Comparison of ENCODE assay signal across 1 cellular context in the genomic region with DNA sequence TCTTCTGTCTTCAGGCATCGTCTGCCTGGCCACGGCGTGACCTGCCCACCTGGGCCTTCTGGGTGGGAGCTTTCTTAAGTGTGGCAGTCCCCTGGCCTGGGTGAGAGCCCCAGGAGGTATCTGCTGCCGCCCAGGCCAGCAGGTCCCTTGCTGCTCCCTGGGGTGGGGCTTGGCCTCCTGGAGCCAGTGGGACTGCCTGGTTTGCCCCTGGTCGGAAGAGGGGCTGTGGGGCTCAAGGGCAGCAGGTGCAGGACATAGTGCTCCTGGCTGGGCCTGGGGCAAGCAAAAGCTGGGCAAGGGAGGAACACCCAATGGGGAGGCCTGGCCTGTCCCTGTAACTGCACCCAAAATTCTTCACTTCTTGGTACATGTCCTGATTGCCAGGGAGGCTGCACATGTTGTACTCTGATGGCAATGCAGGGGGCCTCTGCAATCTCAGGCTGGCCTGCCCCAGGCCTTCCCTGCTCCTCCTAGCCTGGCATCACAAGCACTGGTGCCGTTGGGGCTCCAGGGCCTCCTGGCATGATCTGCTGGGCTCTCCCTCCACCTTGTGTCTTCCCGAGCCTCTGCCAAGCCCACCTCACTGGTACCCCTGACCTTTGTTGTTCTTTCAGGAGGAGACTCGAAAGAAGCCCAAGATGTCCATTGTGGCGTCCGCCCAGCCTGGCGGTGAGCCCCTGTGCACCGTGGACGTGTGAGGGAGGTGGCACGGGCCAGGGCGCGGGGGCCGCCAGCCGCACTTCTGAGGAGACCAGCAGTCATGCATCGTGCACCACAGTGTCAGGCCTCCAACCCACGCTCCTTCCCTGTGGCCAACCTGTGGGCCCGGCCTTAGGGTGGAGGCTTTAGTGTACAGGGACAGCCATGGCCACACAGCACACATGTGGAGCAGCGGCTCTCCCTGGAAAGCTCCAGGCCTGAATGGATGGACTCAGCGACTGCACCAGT.
TF ChIP-seq lines count a peak whose summit lies in the region.

No MANE protein-coding gene starts in this region.

TF ChIP-seq in K562, 482 proteins besides CTCF, POLR2A, EP300 and RAD21 (continued from another document):
- TF ChIP-seq, protein P1, sequence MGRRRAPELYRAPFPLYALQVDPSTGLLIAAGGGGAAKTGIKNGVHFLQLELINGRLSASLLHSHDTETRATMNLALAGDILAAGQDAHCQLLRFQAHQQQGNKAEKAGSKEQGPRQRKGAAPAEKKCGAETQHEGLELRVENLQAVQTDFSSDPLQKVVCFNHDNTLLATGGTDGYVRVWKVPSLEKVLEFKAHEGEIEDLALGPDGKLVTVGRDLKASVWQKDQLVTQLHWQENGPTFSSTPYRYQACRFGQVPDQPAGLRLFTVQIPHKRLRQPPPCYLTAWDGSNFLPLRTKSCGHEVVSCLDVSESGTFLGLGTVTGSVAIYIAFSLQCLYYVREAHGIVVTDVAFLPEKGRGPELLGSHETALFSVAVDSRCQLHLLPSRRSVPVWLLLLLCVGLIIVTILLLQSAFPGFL (CRISPR knock-in tag; IDR thresholded peaks at IDR 0.05) = no peak
- TF ChIP-seq SIX5 (IDR thresholded peaks at IDR 0.05; ENCODE audit: borderline replicate concordance in 1 of 2, insufficient read depth in 1 of 2, low read depth in 1 of 2, low read length in 2 of 2) (0 out of 4 replicates have a peak, but pooled peaks of 1 of the 2 experiments have one; percentile 6), POLR2G (IDR thresholded peaks at IDR 0.05; ENCODE audit: low read depth, low read length) (peak; percentile 87), DDX20 (tag; IDR thresholded peaks at IDR 0.05; ENCODE audit: low read depth) (no peak), NCOA6 (IDR thresholded peaks at IDR 0.05) (no peak), HMGN3 (IDR thresholded peaks at IDR 0.05; ENCODE audit: borderline replicate concordance, extremely low read depth, insufficient read length, low read depth, low read length) (no peak), SAFB2 (IDR thresholded peaks at IDR 0.05; ENCODE audit: borderline replicate concordance, low read depth, low read length, severe bottlenecking) (no peak), GABPA (tag; conservative IDR thresholded peaks at IDR 0.05; ENCODE audit: low read depth) (no peak), NFYB (IDR thresholded peaks at IDR 0.05; ENCODE audit: extremely low read depth, insufficient read length) (no peak), JUNB (CRISPR knock-in tag; conservative IDR thresholded peaks at IDR 0.05) (no peak), ZNF143 (CRISPR knock-in tag; IDR thresholded peaks at IDR 0.05) (no peak), ZNF324 (CRISPR knock-in tag; IDR thresholded peaks at IDR 0.05) (peak; percentile 20; the same call in 1 of the 2 replicates), TAF15 (IDR thresholded peaks at IDR 0.05; ENCODE audit: low read depth, low read length) (peak; percentile 64; the same call in 1 of the 2 replicates), POLR3G (IDR thresholded peaks at IDR 0.05; ENCODE audit: extremely low read depth, insufficient read length, insufficient replicate concordance) (no peak), SRSF3 (IDR thresholded peaks at IDR 0.05; ENCODE audit: insufficient read depth, low read length) (no peak), SUPT5H (IDR thresholded peaks at IDR 0.05) (peak; percentile 61), MTA2 (IDR thresholded peaks at IDR 0.05; ENCODE audit: low read depth) (no peak), ZC3H4 (CRISPR knock-in tag; IDR thresholded peaks at IDR 0.05; ENCODE audit: borderline replicate concordance) (no peak), ESRRB (CRISPR knock-in tag; IDR thresholded peaks at IDR 0.05; ENCODE audit: borderline replicate concordance) (no peak), PHF20 (IDR thresholded peaks at IDR 0.05; ENCODE audit: partially characterized antibody) (no peak), CHCHD3 (CRISPR knock-in tag; IDR thresholded peaks at IDR 0.05) (peak; percentile 35; the same call in 1 of the 2 replicates), DACH1 (IDR thresholded peaks at IDR 0.05; ENCODE audit: partially characterized antibody) (no peak), CEBPG (CRISPR knock-in tag; IDR thresholded peaks at IDR 0.05) (no peak), CEBPG (tag; conservative IDR thresholded peaks at IDR 0.05 in 1 of 2, IDR thresholded peaks at IDR 0.05 in 1 of 2) (no peak), PHB (CRISPR knock-in tag; IDR thresholded peaks at IDR 0.05) (0 out of 2 replicates have a peak, but pooled peaks have one; percentile 27), SMARCB1 (IDR thresholded peaks at IDR 0.05; ENCODE audit: insufficient read length, low read depth) (no peak), STAT5B (CRISPR knock-in tag; IDR thresholded peaks at IDR 0.05) (no peak), TARDBP (IDR thresholded peaks at IDR 0.05) (no peak)
- TF ChIP-seq, protein P2, sequence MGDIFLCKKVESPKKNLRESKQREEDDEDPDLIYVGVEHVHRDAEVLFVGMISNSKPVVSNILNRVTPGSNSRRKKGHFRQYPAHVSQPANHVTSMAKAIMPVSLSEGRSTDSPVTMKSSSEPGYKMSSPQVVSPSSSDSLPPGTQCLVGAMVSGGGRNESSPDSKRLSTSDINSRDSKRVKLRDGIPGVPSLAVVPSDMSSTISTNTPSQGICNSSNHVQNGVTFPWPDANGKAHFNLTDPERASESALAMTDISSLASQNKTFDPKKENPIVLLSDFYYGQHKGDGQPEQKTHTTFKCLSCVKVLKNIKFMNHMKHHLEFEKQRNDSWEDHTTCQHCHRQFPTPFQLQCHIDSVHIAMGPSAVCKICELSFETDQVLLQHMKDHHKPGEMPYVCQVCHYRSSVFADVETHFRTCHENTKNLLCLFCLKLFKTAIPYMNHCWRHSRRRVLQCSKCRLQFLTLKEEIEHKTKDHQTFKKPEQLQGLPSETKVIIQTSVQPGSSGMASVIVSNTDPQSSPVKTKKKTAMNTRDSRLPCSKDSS (IDR thresholded peaks at IDR 0.05; ENCODE audit: low read depth, partially characterized antibody) = no peak
- TF ChIP-seq, protein P3, sequence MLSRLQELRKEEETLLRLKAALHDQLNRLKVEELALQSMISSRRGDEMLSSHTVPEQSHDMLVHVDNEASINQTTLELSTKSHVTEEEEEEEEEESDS (CRISPR knock-in tag; IDR thresholded peaks at IDR 0.05) = no peak
- TF ChIP-seq, protein P4, sequence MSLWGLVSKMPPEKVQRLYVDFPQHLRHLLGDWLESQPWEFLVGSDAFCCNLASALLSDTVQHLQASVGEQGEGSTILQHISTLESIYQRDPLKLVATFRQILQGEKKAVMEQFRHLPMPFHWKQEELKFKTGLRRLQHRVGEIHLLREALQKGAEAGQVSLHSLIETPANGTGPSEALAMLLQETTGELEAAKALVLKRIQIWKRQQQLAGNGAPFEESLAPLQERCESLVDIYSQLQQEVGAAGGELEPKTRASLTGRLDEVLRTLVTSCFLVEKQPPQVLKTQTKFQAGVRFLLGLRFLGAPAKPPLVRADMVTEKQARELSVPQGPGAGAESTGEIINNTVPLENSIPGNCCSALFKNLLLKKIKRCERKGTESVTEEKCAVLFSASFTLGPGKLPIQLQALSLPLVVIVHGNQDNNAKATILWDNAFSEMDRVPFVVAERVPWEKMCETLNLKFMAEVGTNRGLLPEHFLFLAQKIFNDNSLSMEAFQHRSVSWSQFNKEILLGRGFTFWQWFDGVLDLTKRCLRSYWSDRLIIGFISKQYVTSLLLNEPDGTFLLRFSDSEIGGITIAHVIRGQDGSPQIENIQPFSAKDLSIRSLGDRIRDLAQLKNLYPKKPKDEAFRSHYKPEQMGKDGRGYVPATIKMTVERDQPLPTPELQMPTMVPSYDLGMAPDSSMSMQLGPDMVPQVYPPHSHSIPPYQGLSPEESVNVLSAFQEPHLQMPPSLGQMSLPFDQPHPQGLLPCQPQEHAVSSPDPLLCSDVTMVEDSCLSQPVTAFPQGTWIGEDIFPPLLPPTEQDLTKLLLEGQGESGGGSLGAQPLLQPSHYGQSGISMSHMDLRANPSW (CRISPR knock-in tag; IDR thresholded peaks at IDR 0.05) = peak; percentile 61; the same call in 1 of the 2 replicates
- TF ChIP-seq, protein P5, sequence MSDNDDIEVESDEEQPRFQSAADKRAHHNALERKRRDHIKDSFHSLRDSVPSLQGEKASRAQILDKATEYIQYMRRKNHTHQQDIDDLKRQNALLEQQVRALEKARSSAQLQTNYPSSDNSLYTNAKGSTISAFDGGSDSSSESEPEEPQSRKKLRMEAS (CRISPR knock-in tag; IDR thresholded peaks at IDR 0.05) = no peak
- TF ChIP-seq, protein P6, sequence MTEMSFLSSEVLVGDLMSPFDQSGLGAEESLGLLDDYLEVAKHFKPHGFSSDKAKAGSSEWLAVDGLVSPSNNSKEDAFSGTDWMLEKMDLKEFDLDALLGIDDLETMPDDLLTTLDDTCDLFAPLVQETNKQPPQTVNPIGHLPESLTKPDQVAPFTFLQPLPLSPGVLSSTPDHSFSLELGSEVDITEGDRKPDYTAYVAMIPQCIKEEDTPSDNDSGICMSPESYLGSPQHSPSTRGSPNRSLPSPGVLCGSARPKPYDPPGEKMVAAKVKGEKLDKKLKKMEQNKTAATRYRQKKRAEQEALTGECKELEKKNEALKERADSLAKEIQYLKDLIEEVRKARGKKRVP (CRISPR knock-in tag; IDR thresholded peaks at IDR 0.05) = peak; percentile 58; the same call in 1 of the 2 replicates
- TF ChIP-seq, protein P7, sequence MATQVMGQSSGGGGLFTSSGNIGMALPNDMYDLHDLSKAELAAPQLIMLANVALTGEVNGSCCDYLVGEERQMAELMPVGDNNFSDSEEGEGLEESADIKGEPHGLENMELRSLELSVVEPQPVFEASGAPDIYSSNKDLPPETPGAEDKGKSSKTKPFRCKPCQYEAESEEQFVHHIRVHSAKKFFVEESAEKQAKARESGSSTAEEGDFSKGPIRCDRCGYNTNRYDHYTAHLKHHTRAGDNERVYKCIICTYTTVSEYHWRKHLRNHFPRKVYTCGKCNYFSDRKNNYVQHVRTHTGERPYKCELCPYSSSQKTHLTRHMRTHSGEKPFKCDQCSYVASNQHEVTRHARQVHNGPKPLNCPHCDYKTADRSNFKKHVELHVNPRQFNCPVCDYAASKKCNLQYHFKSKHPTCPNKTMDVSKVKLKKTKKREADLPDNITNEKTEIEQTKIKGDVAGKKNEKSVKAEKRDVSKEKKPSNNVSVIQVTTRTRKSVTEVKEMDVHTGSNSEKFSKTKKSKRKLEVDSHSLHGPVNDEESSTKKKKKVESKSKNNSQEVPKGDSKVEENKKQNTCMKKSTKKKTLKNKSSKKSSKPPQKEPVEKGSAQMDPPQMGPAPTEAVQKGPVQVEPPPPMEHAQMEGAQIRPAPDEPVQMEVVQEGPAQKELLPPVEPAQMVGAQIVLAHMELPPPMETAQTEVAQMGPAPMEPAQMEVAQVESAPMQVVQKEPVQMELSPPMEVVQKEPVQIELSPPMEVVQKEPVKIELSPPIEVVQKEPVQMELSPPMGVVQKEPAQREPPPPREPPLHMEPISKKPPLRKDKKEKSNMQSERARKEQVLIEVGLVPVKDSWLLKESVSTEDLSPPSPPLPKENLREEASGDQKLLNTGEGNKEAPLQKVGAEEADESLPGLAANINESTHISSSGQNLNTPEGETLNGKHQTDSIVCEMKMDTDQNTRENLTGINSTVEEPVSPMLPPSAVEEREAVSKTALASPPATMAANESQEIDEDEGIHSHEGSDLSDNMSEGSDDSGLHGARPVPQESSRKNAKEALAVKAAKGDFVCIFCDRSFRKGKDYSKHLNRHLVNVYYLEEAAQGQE (CRISPR knock-in tag; IDR thresholded peaks at IDR 0.05; ENCODE audit: low read depth) = peak; percentile 53; the same call in 1 of the 2 replicates
- TF ChIP-seq, protein P8, sequence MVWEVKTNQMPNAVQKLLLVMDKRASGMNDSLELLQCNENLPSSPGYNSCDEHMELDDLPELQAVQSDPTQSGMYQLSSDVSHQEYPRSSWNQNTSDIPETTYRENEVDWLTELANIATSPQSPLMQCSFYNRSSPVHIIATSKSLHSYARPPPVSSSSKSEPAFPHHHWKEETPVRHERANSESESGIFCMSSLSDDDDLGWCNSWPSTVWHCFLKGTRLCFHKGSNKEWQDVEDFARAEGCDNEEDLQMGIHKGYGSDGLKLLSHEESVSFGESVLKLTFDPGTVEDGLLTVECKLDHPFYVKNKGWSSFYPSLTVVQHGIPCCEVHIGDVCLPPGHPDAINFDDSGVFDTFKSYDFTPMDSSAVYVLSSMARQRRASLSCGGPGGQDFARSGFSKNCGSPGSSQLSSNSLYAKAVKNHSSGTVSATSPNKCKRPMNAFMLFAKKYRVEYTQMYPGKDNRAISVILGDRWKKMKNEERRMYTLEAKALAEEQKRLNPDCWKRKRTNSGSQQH (CRISPR knock-in tag; IDR thresholded peaks at IDR 0.05) = peak; percentile 14; the same call in 1 of the 2 replicates
- TF ChIP-seq, protein P9, sequence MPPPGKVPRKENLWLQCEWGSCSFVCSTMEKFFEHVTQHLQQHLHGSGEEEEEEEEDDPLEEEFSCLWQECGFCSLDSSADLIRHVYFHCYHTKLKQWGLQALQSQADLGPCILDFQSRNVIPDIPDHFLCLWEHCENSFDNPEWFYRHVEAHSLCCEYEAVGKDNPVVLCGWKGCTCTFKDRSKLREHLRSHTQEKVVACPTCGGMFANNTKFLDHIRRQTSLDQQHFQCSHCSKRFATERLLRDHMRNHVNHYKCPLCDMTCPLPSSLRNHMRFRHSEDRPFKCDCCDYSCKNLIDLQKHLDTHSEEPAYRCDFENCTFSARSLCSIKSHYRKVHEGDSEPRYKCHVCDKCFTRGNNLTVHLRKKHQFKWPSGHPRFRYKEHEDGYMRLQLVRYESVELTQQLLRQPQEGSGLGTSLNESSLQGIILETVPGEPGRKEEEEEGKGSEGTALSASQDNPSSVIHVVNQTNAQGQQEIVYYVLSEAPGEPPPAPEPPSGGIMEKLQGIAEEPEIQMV (tag; conservative IDR thresholded peaks at IDR 0.05; ENCODE audit: low read depth) = no peak
